15 cellular contexts compared by ENCODE assay signal in the genomic region with DNA sequence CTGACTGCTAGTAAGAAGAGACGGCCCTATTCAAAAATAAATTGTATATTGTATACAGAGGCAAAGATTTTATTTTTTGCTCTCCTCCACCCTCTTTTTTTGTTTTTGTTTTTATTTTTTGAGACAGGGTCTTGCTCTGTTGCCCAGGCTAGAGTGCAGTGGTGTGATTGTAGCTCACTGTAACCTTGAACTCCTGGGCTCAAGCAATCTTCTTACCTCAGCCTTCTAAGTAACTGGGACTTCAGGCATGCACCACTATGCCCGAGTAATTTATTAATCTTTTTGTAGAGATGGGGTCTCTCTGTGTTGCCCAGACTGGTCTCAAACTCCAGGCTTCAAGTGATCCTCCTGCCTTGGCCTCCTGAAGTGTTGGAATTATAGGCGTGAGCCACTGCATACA.
DNase-seq lines count a peak whose midpoint lies in the region; ATAC-seq and TF ChIP-seq lines count a peak whose summit lies in the region.
"Had no signal": no experiment of that assay in that cellular context is flagged by ENCODE, and none has a peak within 500 bp of the region (broad histone marks: within the 10 kb centered on the region; RNA-seq: fewer than 3 reads in every experiment).

No MANE protein-coding gene starts in this region.

- H3K9ac ChIP-seq in SU-DHL-6 (ENCODE audit: low read length) = no peak overlapping the region

- H3K4me1 ChIP-seq in cardiac muscle cell (ENCODE audit: low read depth) = peaks cover 13% of the 10 kb centered on the region

- H3K9me2 ChIP-seq in SU-DHL-6 (replicated peaks; ENCODE audit: insufficient read depth, low read length) = no peaks in the 10 kb centered on the region

- H3K27me3 ChIP-seq in cardiac muscle cell = no peaks in the 10 kb centered on the region
- H3K27me3 ChIP-seq in SU-DHL-6 (ENCODE audit: low read length) = no peaks in the 10 kb centered on the region

- peak overlapping the region; percentile 64 for H3K27ac Mint-ChIP-seq in mesothelial cell of epicardium
- H3K27ac Mint-ChIP-seq in stimulated activated memory B cell treated with anti-CD40 and anti-IgM and Interleukin-4, amounts not matched to agents 10 μg/mL and 1 μg/mL and 100 μg/mL, for 72 hours = peak overlapping the region; percentile 35
- H3K27ac Mint-ChIP-seq: CD8-positive, alpha-beta T cell had no signal

- H3K4me2 ChIP-seq in SU-DHL-6 (ENCODE audit: low read depth, low read length, poor library complexity, severe bottlenecking) = no peak overlapping the region

- no peak overlapping the region for H3K4me3 Mint-ChIP-seq in mesothelial cell of epicardium
- no peak overlapping the region for H3K4me3 Mint-ChIP-seq in stimulated activated memory B cell treated with anti-CD40 and anti-IgM and Interleukin-4, amounts not matched to agents 10 μg/mL and 1 μg/mL and 100 μg/mL, for 72 hours
- H3K4me3 Mint-ChIP-seq: CD8-positive, alpha-beta T cell had no signal

- peaks cover 52% of the 10 kb centered on the region for H3K79me2 ChIP-seq in SU-DHL-6 (ENCODE audit: insufficient read depth, low read length)

- no peak overlapping the region for H2AFZ ChIP-seq in SU-DHL-6 (ENCODE audit: low read depth, low read length, severe bottlenecking)

- H3K4me3 ChIP-seq in cardiac muscle cell (no peak overlapping the region), SU-DHL-6 (ENCODE audit: insufficient read depth, low read length, poor library complexity, severe bottlenecking) (no peak overlapping the region)

- DNase-seq in cardiac muscle cell (ENCODE audit: low read depth in 1 of 2, low spot score in 1 of 2) = no peak
- DNase-seq in left cardiac atrium = no peak
- DNase-seq in mesothelial cell of epicardium (ENCODE audit: low spot score in 2 of 2, unreplicated experiment in 2 of 2) = no peak
- no peak for DNase-seq in activated CD8-positive, alpha-beta memory T cell treated with anti-CD3 and anti-CD28 coated beads for 24 hours
- DNase-seq in posterior cingulate gyrus = no peak
- DNase-seq in T-helper 1 cell = no peak
- DNase-seq: CD8-positive, alpha-beta T cell; HCEC 1CT; NCI-H1105; NCI-H1694 treated with DMSO at 0.1 percent for 48 hours; NK-92 treated with Interleukin-12 subunit alpha and Interleukin-12 subunit beta, amount 100 ng/mL, for 24 hours; RPMI8226 had no signal

- no peaks in the 10 kb centered on the region for H3K9me3 Mint-ChIP-seq in mesothelial cell of epicardium
- no peaks in the 10 kb centered on the region for H3K9me3 Mint-ChIP-seq in stimulated activated memory B cell treated with anti-CD40 and anti-IgM and Interleukin-4, amounts not matched to agents 10 μg/mL and 1 μg/mL and 100 μg/mL, for 72 hours
- H3K9me3 Mint-ChIP-seq: CD8-positive, alpha-beta T cell had no signal

- H3F3A ChIP-seq in SU-DHL-6 (ENCODE audit: insufficient read depth) = peaks cover 42% of the 10 kb centered on the region

- no peaks in the 10 kb centered on the region for H3K9me3 ChIP-seq in cardiac muscle cell (ENCODE audit: low read depth)
- H3K9me3 ChIP-seq in SU-DHL-6 (ENCODE audit: insufficient read depth, low read length) = no peaks in the 10 kb centered on the region

- intact Hi-C loops in left cardiac atrium (cut with DNase I) (no loop called here), posterior cingulate gyrus (cut with DNase I) (no loop called here)

- H3K27ac ChIP-seq in cardiac muscle cell (peak overlapping the region; percentile 25), SU-DHL-6 (ENCODE audit: low read depth, low read length) (peak overlapping the region; percentile 67)
- H3K27ac ChIP-seq: 22Rv1 had no signal

- H3K36me3 ChIP-seq in cardiac muscle cell = peaks cover 15% of the 10 kb centered on the region
- peaks cover 66% of the 10 kb centered on the region for H3K36me3 ChIP-seq in SU-DHL-6 (ENCODE audit: low read length)

- no peaks in the 10 kb centered on the region for H4K20me1 ChIP-seq in SU-DHL-6 (ENCODE audit: low read depth, low read length)

- H3K4me1 Mint-ChIP-seq in mesothelial cell of epicardium = peaks cover 7% of the 10 kb centered on the region
- H3K4me1 Mint-ChIP-seq in stimulated activated memory B cell treated with anti-CD40 and anti-IgM and Interleukin-4, amounts not matched to agents 10 μg/mL and 1 μg/mL and 100 μg/mL, for 72 hours = peaks cover 15% of the 10 kb centered on the region

- TF ChIP-seq CTCF in cardiac muscle cell (IDR thresholded peaks at IDR 0.05; ENCODE audit: low read depth, low read length) = no peak
- TF ChIP-seq CTCF in SU-DHL-6 (IDR thresholded peaks at IDR 0.05; ENCODE audit: insufficient read depth, low read length, poor library complexity, severe bottlenecking) = no peak
- no peak for TF ChIP-seq CTCF in mesothelial cell of epicardium (IDR thresholded peaks at IDR 0.05; ENCODE audit: unreplicated experiment)

- H3K36me3 Mint-ChIP-seq in mesothelial cell of epicardium = peaks cover 36% of the 10 kb centered on the region
- peaks cover 35% of the 10 kb centered on the region for H3K36me3 Mint-ChIP-seq in stimulated activated memory B cell treated with anti-CD40 and anti-IgM and Interleukin-4, amounts not matched to agents 10 μg/mL and 1 μg/mL and 100 μg/mL, for 72 hours

- no peaks in the 10 kb centered on the region for H3K27me3 Mint-ChIP-seq in mesothelial cell of epicardium (ENCODE audit: low read depth)
- no peaks in the 10 kb centered on the region for H3K27me3 Mint-ChIP-seq in stimulated activated memory B cell treated with anti-CD40 and anti-IgM and Interleukin-4, amounts not matched to agents 10 μg/mL and 1 μg/mL and 100 μg/mL, for 72 hours

- no peak for ATAC-seq in left cardiac atrium
- ATAC-seq in stimulated activated memory B cell treated with anti-CD40 and anti-IgM and Interleukin-4, amounts not matched to agents 10 μg/mL and 1 μg/mL and 100 μg/mL, for 72 hours = no peak
- ATAC-seq: CD8-positive, alpha-beta T cell had no signal
